9 cellular contexts compared by ENCODE assay signal in the genomic region with DNA sequence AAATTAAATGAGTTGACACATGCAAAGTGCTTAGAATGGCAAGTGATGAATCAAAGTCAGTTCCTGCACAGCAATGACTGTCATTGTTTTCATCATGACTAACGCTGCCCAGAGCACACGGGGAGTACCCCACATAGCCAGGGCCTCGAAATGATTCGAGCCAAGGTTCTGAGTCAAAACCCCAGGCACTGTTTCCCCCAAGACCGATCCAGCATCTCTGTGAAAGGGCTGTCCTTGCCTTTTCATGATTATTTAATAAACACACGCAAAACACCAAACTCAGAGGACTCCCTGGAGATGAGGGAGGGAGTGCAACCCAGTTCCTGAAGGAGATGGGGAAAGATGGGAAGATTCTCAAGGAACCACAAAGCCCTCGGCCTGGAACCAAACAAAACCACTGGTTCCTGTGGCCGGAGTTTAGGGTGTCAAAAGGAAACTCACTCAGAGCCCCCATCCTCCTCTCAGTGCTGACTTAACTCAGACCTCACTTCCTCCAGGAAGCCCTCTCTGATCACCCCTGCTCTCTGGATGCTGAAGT. TPM values are rescaled to one million over a fixed set of nuclear protein-coding genes. Genes with fewer than 3 reads are reported as not detected.
DNase-seq lines count a peak whose midpoint lies in the region; ATAC-seq and TF ChIP-seq lines count a peak whose summit lies in the region.
"Had no signal": no experiment of that assay in that cellular context is flagged by ENCODE, and none has a peak within 500 bp of the region (broad histone marks: within the 10 kb centered on the region; RNA-seq: fewer than 3 reads in every experiment).

No MANE protein-coding gene starts in this region.

- peak overlapping the region; percentile 95 for H3K4me3 Mint-ChIP-seq in activated T-cell treated with anti-CD3 and anti-CD28 coated beads, Interleukin-2, amount 50 U/mL, for 4 hours
- H3K4me3 Mint-ChIP-seq in glutamatergic neuron (ENCODE audit: unreplicated experiment), result peak overlapping the region; percentile 95

- H3K27me3 Mint-ChIP-seq in activated T-cell treated with anti-CD3 and anti-CD28 coated beads, Interleukin-2, amount 50 U/mL, for 4 hours (ENCODE audit: low read depth), result no peaks in the 10 kb centered on the region
- H3K27me3 Mint-ChIP-seq in glutamatergic neuron (ENCODE audit: unreplicated experiment), result peaks cover 11% of the 10 kb centered on the region

- H3K27ac Mint-ChIP-seq in glutamatergic neuron (ENCODE audit: unreplicated experiment), result no peak overlapping the region

- peak; percentile 73 to 78 for ATAC-seq in activated T-cell treated with anti-CD3 and anti-CD28 coated beads, Interleukin-2, amount 50 U/mL, for 4 hours

- H3K36me3 Mint-ChIP-seq in activated T-cell treated with anti-CD3 and anti-CD28 coated beads, Interleukin-2, amount 50 U/mL, for 4 hours (ENCODE audit: insufficient read depth), result peaks cover 4% of the 10 kb centered on the region
- no peaks in the 10 kb centered on the region for H3K36me3 Mint-ChIP-seq in glutamatergic neuron (ENCODE audit: unreplicated experiment)

- peak; percentile 78 for DNase-seq in GM04504 (ENCODE audit: low read depth)
- DNase-seq in KBM-7, result peak; percentile 26
- DNase-seq in activated T-cell treated with anti-CD3 and anti-CD28 coated beads, Interleukin-2, amount 50 U/mL, for 4 hours, result peak; percentile 54
- DNase-seq in glutamatergic neuron, result no peak
- DNase-seq in stimulated activated CD8-positive, alpha-beta memory T cell treated with anti-CD3 and anti-CD28 coated beads, Interleukin-2, amount 100 ng/mL, for 48 hours (ENCODE audit: low read depth in 2 of 2), result peak; percentile 43 to 55
- DNase-seq in ecto neural progenitor cell (ENCODE audit: low spot score), result no peak
- DNase-seq in HuH-7 (ENCODE audit: low spot score), result no peak
- no peak for DNase-seq in DMS53 (lab: John Stamatoyannopoulos, UW)

- in situ Hi-C loops in KBM-7 (cut with MboI; ENCODE audit: low pct_unique_long_range_greater_than_20kb, low sequenced_read_pairs), result no loop called here

- H3K9me3 Mint-ChIP-seq in activated T-cell treated with anti-CD3 and anti-CD28 coated beads, Interleukin-2, amount 50 U/mL, for 4 hours, result no peaks in the 10 kb centered on the region
- peaks cover 18% of the 10 kb centered on the region for H3K9me3 Mint-ChIP-seq in glutamatergic neuron (ENCODE audit: unreplicated experiment)
- H3K9me3 Mint-ChIP-seq: nephron had no signal

- no peak for TF ChIP-seq CTCF in glutamatergic neuron (IDR thresholded peaks at IDR 0.05; ENCODE audit: partially characterized antibody, unreplicated experiment)

- peaks cover 78% of the 10 kb centered on the region for H3K4me1 Mint-ChIP-seq in activated T-cell treated with anti-CD3 and anti-CD28 coated beads, Interleukin-2, amount 50 U/mL, for 4 hours (ENCODE audit: low read depth)
- H3K4me1 Mint-ChIP-seq in glutamatergic neuron (ENCODE audit: low read depth, unreplicated experiment), result peaks cover 32% of the 10 kb centered on the region

RNA-seq across cellular contexts. Expression of gene PREX1, which starts 3.8 kb away (rescaled TPM):
- 10 to 100 TPM; 28.8 to 31.4 (median 29.5) TPM for total RNA-seq in activated T-cell treated with anti-CD3 and anti-CD28 coated beads, Interleukin-2, amount 50 U/mL, for 4 hours
- total RNA-seq in glutamatergic neuron (ENCODE audit: unreplicated experiment), result 235 TPM

Comparison
In these comparisons a context has a peak if more than half of its experiments do, and no peak if none do; other contexts are left out.
1. DNase-seq: peak in GM04504 (single experiment), KBM-7 (single experiment), activated T-cell treated with anti-CD3 and anti-CD28 coated beads, Interleukin-2, amount 50 U/mL, for 4 hours (single experiment) and stimulated activated CD8-positive, alpha-beta memory T cell treated with anti-CD3 and anti-CD28 coated beads, Interleukin-2, amount 100 ng/mL, for 48 hours (2 of 2); none in glutamatergic neuron (single experiment), ecto neural progenitor cell (single experiment), HuH-7 (single experiment) and DMS53 (single experiment).